ENCODE assay signal across 10 cellular contexts in the genomic region with DNA sequence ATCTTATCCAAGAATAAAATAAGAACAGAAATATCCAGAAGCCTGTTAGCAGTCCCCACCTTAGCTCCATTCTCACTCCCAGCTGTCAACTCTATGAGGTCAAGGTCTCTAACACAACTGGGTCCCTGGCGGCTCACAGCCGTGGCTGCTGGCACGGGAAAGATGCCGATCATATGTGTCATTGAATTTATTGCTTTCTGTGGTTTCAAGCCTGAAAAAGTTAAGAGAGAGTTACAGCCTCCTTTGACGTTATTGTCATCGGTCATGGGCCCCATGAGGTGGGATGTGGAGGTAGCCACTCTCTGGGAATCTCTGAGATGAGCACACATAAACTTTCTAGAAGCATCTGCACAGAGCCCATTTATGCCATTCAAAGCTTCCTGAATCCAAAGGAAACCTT. TPM values are rescaled to one million over a fixed set of nuclear protein-coding genes. Genes with fewer than 3 reads are reported as not detected.
DNase-seq lines count a peak whose midpoint lies in the region; ATAC-seq and TF ChIP-seq lines count a peak whose summit lies in the region.
"Had no signal": no experiment of that assay in that cellular context is flagged by ENCODE, and none has a peak within 500 bp of the region (broad histone marks: within the 10 kb centered on the region; RNA-seq: fewer than 3 reads in every experiment).

No MANE protein-coding gene starts in this region.

- POLR2A ChIA-PET in CD4-positive, alpha-beta T cell (lab: Charles Lee) = interaction anchor here (0.9 kb wide), 1 partner anchor 364 kb away, joined by 3 read pairs; no protein-coding TSS in a partner anchor

- H3K36me3 Mint-ChIP-seq in CD4-positive, alpha-beta T cell (ENCODE audit: low read depth) = no peaks in the 10 kb centered on the region

- CTCF ChIA-PET in CD4-positive, alpha-beta T cell (lab: Charles Lee) = no interaction called here

- no peaks in the 10 kb centered on the region for H3K27me3 Mint-ChIP-seq in CD4-positive, alpha-beta T cell

- H3K27ac ChIP-seq in subcutaneous abdominal adipose tissue (ENCODE audit: low read depth, low read length) = peak overlapping the region; percentile 89
- H3K27ac ChIP-seq in CD4-positive, alpha-beta T cell (ENCODE audit: low read depth, low read length) = no peak overlapping the region
- H3K27ac ChIP-seq: stomach had no signal

- no peaks in the 10 kb centered on the region for H3K9me3 Mint-ChIP-seq in CD4-positive, alpha-beta T cell

- no peak overlapping the region for H3K4me3 ChIP-seq in foreskin fibroblast (ENCODE audit: low read depth in 1 of 2, low read length in 2 of 2)
- H3K4me3 ChIP-seq in subcutaneous abdominal adipose tissue (ENCODE audit: low read depth in 1 of 5, low read length in 5 of 5) = peak overlapping the region in 2 of 5 donors; percentile 1 to 9
- H3K4me3 ChIP-seq: stomach had no signal

- ATAC-seq in CD4-positive, alpha-beta T cell (ENCODE audit: poor library complexity) = no peak

- peaks cover 0 to 35% (median 24%) of the 10 kb centered on the region in 5 donors for H3K4me1 ChIP-seq in subcutaneous abdominal adipose tissue (ENCODE audit: control insufficient read depth in 5 of 5, insufficient read depth in 5 of 5, low read length in 5 of 5)

- peaks cover 5% of the 10 kb centered on the region for H3K4me1 Mint-ChIP-seq in CD4-positive, alpha-beta T cell (ENCODE audit: low read depth)

- H3K4me3 Mint-ChIP-seq in CD4-positive, alpha-beta T cell = no peak overlapping the region

- intact Hi-C loops in CD4-positive, alpha-beta T cell (cut with DNase I, micrococcal nuclease) = no loop called here

- TF ChIP-seq CTCF in foreskin fibroblast (IDR thresholded peaks at IDR 0.05; ENCODE audit: low read depth, low read length) = no peak
- no peak for TF ChIP-seq CTCF in CD4-positive, alpha-beta T cell (IDR thresholded peaks at IDR 0.05)

- H3K27me3 ChIP-seq in subcutaneous abdominal adipose tissue (ENCODE audit: control insufficient read depth in 5 of 5, insufficient read depth in 4 of 5, low read length in 5 of 5) = no peaks in the 10 kb centered on the region
- no peaks in the 10 kb centered on the region for H3K27me3 ChIP-seq in CD4-positive, alpha-beta T cell (ENCODE audit: control insufficient read depth, insufficient read depth, low read length)
- H3K27me3 ChIP-seq: stomach had no signal

- peaks cover 0 to 3% (median 0%) of the 10 kb centered on the region in 5 donors for H3K9me3 ChIP-seq in subcutaneous abdominal adipose tissue (ENCODE audit: control insufficient read depth in 5 of 5, low read length in 5 of 5)
- no peaks in the 10 kb centered on the region for H3K9me3 ChIP-seq in CD4-positive, alpha-beta T cell (ENCODE audit: control insufficient read depth, low read length)
- H3K9me3 ChIP-seq: stomach had no signal

- no peaks in the 10 kb centered on the region for H3K36me3 ChIP-seq in subcutaneous abdominal adipose tissue (ENCODE audit: control insufficient read depth in 5 of 5, insufficient read depth in 5 of 5, low read length in 5 of 5)
- H3K36me3 ChIP-seq: stomach had no signal

- DNase-seq in HK-2 (ENCODE audit: unreplicated experiment) = peak; percentile 76
- DNase-seq in SW480 (ENCODE audit: low spot score) = peak; percentile 97
- peak; percentile 82 to 86 for DNase-seq in foreskin fibroblast
- DNase-seq in NCI-H526 treated with DMSO at 0.1 percent for 48 hours (lab: John Stamatoyannopoulos, UW) = no peak
- DNase-seq in CD4-positive, alpha-beta T cell = no peak
- DNase-seq in NCI-H1048 (lab: John Stamatoyannopoulos, UW) = no peak
- DNase-seq in ecto neural progenitor cell (ENCODE audit: low spot score) = no peak
- DNase-seq: central memory CD4-positive, alpha-beta T cell; stomach had no signal

- H3K9ac ChIP-seq in subcutaneous abdominal adipose tissue (ENCODE audit: low read length in 5 of 5) = no peak overlapping the region

- H3K27ac Mint-ChIP-seq in CD4-positive, alpha-beta T cell = no peak overlapping the region

RNA-seq across cellular contexts. Expression of gene CABLES1, which starts 28.7 kb away (rescaled TPM):
- not detected for total RNA-seq in CD4-positive, alpha-beta T cell

Comparison
In these comparisons a context has a peak if more than half of its experiments do, and no peak if none do; other contexts are left out.
1. DNase-seq: peak in HK-2 (single experiment), SW480 (single experiment) and foreskin fibroblast (2 of 2); none in NCI-H526 treated with DMSO at 0.1 percent for 48 hours (single experiment), CD4-positive, alpha-beta T cell (0 of 10), NCI-H1048 (single experiment) and ecto neural progenitor cell (single experiment).